1 cellular context compared by ENCODE assay signal in the genomic region with DNA sequence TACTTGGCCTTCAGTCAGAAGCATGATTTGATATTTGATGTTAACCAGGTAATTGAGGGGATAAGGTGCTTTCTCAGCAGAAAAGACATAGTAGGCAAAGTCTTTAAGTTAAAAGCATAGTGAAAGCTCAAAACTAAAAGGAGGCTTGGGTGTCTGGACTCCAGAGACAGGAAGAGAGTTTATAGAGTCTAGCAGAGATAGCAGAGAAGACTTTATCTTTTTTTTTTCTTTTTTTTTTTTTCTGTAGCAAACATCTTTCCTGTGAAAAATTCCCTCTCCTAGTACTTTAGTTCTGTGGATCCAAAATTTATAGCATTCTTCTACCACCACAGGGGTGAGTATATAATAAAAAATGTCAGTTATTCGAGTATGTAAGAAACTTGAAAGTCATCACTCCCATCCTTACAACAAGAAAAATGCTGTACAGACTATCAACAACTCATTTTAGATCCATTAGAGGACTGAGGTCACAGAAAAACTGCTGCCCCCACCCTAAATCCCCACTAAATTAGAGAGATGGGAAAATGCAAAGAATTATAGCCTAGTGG.
A peak's percentile ranks its signal among the peaks of the same experiment; 100 is the strongest.
TF ChIP-seq lines count a peak whose summit lies in the region.

No MANE protein-coding gene starts in this region.

TF ChIP-seq in SK-N-SH treated with all-trans-retinoic acid at 6 μM for 48 hours, 23 proteins besides CTCF, POLR2A, EP300 and RAD21:
- TF ChIP-seq ISL1 (CRISPR knock-in tag; IDR thresholded peaks at IDR 0.05), result peak; percentile 75
